Comparison of ENCODE assay signal across 1 cellular context in the genomic region with DNA sequence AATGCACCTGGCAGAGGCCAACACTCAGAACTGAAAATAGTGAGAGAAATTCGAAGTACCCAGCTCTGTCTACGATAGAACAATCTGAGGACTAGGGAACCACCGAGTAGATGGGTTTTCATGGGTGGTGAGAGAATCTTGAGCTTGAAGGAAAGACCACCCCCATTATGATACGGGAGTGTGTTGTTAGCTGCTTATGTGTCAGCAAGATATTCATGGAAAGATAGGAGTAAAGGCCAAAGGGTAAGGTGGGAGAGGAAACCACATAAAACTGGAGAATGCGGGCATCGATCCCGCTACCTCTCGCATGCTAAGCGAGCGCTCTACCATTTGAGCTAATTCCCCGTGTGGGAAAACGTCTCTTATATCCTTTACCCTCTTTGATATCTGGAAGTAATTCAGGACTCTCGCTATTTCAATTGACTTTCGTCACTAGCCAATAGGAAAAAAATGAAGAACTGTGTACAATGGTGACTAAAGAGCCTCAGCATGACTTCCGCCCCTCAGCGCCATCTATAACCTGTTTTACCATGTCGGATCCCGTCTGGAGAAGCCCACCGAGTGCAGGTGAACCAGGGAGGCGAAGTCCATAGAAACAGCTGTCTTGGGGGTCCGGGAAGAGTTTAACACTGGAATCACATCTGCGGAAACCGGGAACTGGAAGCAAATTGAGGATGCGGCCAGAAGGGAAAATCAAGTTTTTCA.
A peak's percentile ranks its signal among the peaks of the same experiment; 100 is the strongest.
TF ChIP-seq lines count a peak whose summit lies in the region.

No MANE protein-coding gene starts in this region.

TF ChIP-seq in HepG2, 621 proteins besides CTCF, POLR2A, EP300 and RAD21 (continued from another document and continues in another):
- TF ChIP-seq RELA (CRISPR knock-in tag; IDR thresholded peaks at IDR 0.05) (0 out of 2 replicates have a peak, but pooled peaks have one; percentile 40), SUZ12 (IDR thresholded peaks at IDR 0.05; ENCODE audit: low read depth, low read length) (no peak), CSRNP2 (CRISPR knock-in tag; conservative IDR thresholded peaks at IDR 0.05; ENCODE audit: low read depth) (no peak), REL (CRISPR knock-in tag; conservative IDR thresholded peaks at IDR 0.05) (no peak), ZNF44 (CRISPR knock-in tag; IDR thresholded peaks at IDR 0.05) (no peak; the same call in 1 of the 2 replicates), ZNF557 (CRISPR knock-in tag; IDR thresholded peaks at IDR 0.05) (peak; percentile 43; the same call in 1 of the 2 replicates), ZNF605 (CRISPR knock-in tag; IDR thresholded peaks at IDR 0.05) (peak; percentile 89), ZNF740 (CRISPR knock-in tag; IDR thresholded peaks at IDR 0.05) (0 out of 2 replicates have a peak, but pooled peaks have one; percentile 37), NFRKB (IDR thresholded peaks at IDR 0.05) (no peak), SNRNP70 (IDR thresholded peaks at IDR 0.05; ENCODE audit: low read depth, low read length) (no peak), ZNF574 (CRISPR knock-in tag; IDR thresholded peaks at IDR 0.05) (peak; percentile 44; the same call in 1 of the 2 replicates), MAZ (IDR thresholded peaks at IDR 0.05; ENCODE audit: borderline replicate concordance, low read depth, low read length) (no peak), MAZ (CRISPR knock-in tag; IDR thresholded peaks at IDR 0.05; ENCODE audit: low read depth) (peak; percentile 76; the same call in 1 of the 2 replicates), NRL (CRISPR knock-in tag; IDR thresholded peaks at IDR 0.05; ENCODE audit: borderline replicate concordance) (no peak), ZSCAN21 (CRISPR knock-in tag; IDR thresholded peaks at IDR 0.05; ENCODE audit: borderline replicate concordance) (peak; percentile 87), MIXL1 (CRISPR knock-in tag; IDR thresholded peaks at IDR 0.05) (peak; percentile 84; the same call in 1 of the 2 replicates), TCF7 (IDR thresholded peaks at IDR 0.05; ENCODE audit: low read depth) (no peak), RFXANK (CRISPR knock-in tag; IDR thresholded peaks at IDR 0.05) (peak; percentile 91; the same call in 1 of the 2 replicates), MYNN (CRISPR knock-in tag; IDR thresholded peaks at IDR 0.05; ENCODE audit: low read depth) (0 out of 2 replicates have a peak, but pooled peaks have one; percentile 67), FLYWCH1 (CRISPR knock-in tag; IDR thresholded peaks at IDR 0.05) (no peak), BCL6 (CRISPR knock-in tag; IDR thresholded peaks at IDR 0.05) (peak; percentile 90), ZNF280D (CRISPR knock-in tag; IDR thresholded peaks at IDR 0.05) (peak; percentile 4; the same call in 1 of the 2 replicates), ZNF232 (CRISPR knock-in tag; IDR thresholded peaks at IDR 0.05; ENCODE audit: borderline replicate concordance) (no peak), SRSF9 (IDR thresholded peaks at IDR 0.05; ENCODE audit: borderline replicate concordance, insufficient read depth, low read depth, low read length, poor library complexity, severe bottlenecking) (no peak), ZNF335 (CRISPR knock-in tag; IDR thresholded peaks at IDR 0.05) (peak; percentile 74; the same call in 1 of the 2 replicates), CREB1 (IDR thresholded peaks at IDR 0.05) (peak; percentile 75), CREB1 (CRISPR knock-in tag; IDR thresholded peaks at IDR 0.05) (peak; percentile 86), POGZ (CRISPR knock-in tag; IDR thresholded peaks at IDR 0.05) (peak; percentile 69), IRF2 (CRISPR knock-in tag; IDR thresholded peaks at IDR 0.05) (peak; percentile 97), ZNF773 (CRISPR knock-in tag; IDR thresholded peaks at IDR 0.05; ENCODE audit: borderline replicate concordance) (no peak), SMAD9 (CRISPR knock-in tag; IDR thresholded peaks at IDR 0.05) (0 out of 2 replicates have a peak, but pooled peaks have one; percentile 85), ZNF441 (CRISPR knock-in tag; IDR thresholded peaks at IDR 0.05; ENCODE audit: borderline replicate concordance) (no peak), SRF (IDR thresholded peaks at IDR 0.05; ENCODE audit: low read depth, low read length) (0 out of 2 replicates have a peak, but pooled peaks have one; percentile 12), ZNF12 (CRISPR knock-in tag; IDR thresholded peaks at IDR 0.05) (peak; percentile 66; the same call in 1 of the 2 replicates), ZFP36L2 (CRISPR knock-in tag; IDR thresholded peaks at IDR 0.05) (peak; percentile 76; the same call in 1 of the 2 replicates), CCAR2 (optimal IDR thresholded peaks at IDR 0.05; ENCODE audit: low read depth, low read length) (peak; percentile 98), ZNF124 (CRISPR knock-in tag; IDR thresholded peaks at IDR 0.05) (peak; percentile 88; the same call in 1 of the 2 replicates), ZNF235 (CRISPR knock-in tag; IDR thresholded peaks at IDR 0.05; ENCODE audit: borderline replicate concordance) (no peak), SOX5 (CRISPR knock-in tag; IDR thresholded peaks at IDR 0.05; ENCODE audit: borderline replicate concordance) (peak; percentile 77), KDM1A (CRISPR knock-in tag; IDR thresholded peaks at IDR 0.05) (peak; percentile 83), ELF1 (CRISPR knock-in tag; IDR thresholded peaks at IDR 0.05) (peak; percentile 65), TRIM24 (CRISPR knock-in tag; IDR thresholded peaks at IDR 0.05) (no peak), TAF1 (CRISPR knock-in tag; IDR thresholded peaks at IDR 0.05) (peak; percentile 31; the same call in 1 of the 2 replicates), SKIL (CRISPR knock-in tag; IDR thresholded peaks at IDR 0.05; ENCODE audit: borderline replicate concordance) (no peak), ETV5 (CRISPR knock-in tag; IDR thresholded peaks at IDR 0.05; ENCODE audit: borderline replicate concordance) (peak; percentile 67; the same call in 1 of the 2 replicates)
- TF ChIP-seq, protein P1, sequence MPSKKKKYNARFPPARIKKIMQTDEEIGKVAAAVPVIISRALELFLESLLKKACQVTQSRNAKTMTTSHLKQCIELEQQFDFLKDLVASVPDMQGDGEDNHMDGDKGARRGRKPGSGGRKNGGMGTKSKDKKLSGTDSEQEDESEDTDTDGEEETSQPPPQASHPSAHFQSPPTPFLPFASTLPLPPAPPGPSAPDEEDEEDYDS (CRISPR knock-in tag; IDR thresholded peaks at IDR 0.05), result peak; percentile 96
- TF ChIP-seq, protein P2, sequence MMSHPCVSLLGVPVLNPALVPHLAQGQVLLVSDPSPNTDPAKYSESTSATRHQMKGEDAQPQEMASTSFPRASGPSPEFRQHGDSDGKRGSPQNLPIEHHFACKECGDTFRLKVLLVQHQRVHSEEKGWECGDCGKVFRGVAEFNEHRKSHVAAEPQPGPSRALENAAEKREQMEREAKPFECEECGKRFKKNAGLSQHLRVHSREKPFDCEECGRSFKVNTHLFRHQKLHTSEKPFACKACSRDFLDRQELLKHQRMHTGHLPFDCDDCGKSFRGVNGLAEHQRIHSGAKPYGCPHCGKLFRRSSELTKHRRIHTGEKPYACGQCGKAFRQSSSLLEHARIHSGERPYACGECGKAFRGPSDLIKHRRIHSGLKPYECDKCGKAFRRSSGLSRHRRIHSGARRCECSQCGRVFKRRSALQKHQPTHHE (CRISPR knock-in tag; IDR thresholded peaks at IDR 0.05; ENCODE audit: borderline replicate concordance), result peak; percentile 52; the same call in 1 of the 2 replicates
- TF ChIP-seq, protein P3, sequence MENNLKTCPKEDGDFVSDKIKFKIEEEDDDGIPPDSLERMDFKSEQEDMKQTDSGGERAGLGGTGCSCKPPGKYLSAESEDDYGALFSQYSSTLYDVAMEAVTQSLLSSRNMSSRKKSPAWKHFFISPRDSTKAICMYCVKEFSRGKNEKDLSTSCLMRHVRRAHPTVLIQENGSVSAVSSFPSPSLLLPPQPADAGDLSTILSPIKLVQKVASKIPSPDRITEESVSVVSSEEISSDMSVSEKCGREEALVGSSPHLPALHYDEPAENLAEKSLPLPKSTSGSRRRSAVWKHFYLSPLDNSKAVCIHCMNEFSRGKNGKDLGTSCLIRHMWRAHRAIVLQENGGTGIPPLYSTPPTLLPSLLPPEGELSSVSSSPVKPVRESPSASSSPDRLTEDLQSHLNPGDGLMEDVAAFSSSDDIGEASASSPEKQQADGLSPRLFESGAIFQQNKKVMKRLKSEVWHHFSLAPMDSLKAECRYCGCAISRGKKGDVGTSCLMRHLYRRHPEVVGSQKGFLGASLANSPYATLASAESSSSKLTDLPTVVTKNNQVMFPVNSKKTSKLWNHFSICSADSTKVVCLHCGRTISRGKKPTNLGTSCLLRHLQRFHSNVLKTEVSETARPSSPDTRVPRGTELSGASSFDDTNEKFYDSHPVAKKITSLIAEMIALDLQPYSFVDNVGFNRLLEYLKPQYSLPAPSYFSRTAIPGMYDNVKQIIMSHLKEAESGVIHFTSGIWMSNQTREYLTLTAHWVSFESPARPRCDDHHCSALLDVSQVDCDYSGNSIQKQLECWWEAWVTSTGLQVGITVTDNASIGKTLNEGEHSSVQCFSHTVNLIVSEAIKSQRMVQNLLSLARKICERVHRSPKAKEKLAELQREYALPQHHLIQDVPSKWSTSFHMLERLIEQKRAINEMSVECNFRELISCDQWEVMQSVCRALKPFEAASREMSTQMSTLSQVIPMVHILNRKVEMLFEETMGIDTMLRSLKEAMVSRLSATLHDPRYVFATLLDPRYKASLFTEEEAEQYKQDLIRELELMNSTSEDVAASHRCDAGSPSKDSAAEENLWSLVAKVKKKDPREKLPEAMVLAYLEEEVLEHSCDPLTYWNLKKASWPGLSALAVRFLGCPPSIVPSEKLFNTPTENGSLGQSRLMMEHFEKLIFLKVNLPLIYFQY (CRISPR knock-in tag; IDR thresholded peaks at IDR 0.05; ENCODE audit: borderline replicate concordance), result peak; percentile 56
